In genomic region chr7:102463841-102464576, GRCh38 we compare ENCODE assay signal across 8 cellular contexts. TPM values are rescaled to one million over a fixed set of nuclear protein-coding genes. Genes with fewer than 3 reads are reported as not detected.
DNase-seq lines count a peak whose midpoint lies in the region; ATAC-seq, FAIRE-seq and TF ChIP-seq lines count a peak whose summit lies in the region.

No MANE protein-coding gene starts in this region.

- H3F3A ChIP-seq in Loucy (ENCODE audit: low read depth), result no peaks in the 10 kb centered on the region

- H3K9ac ChIP-seq in Loucy (ENCODE audit: low read depth, low read length, poor library complexity, severe bottlenecking), result peak overlapping the region; percentile 91

- no peak overlapping the region for H3K27ac ChIP-seq in thymus (ENCODE audit: low read depth)

- H4K20me1 ChIP-seq in Loucy (ENCODE audit: insufficient read depth, low read length, poor library complexity, severe bottlenecking), result no peaks in the 10 kb centered on the region

- FAIRE-seq in bronchial epithelial cell (lab: Jason Lieb, UNC), result no peak

- WGBS in thymus, result 22% methylated on average over 24 of the region's 24 CpGs

- H3K4me3 ChIP-seq in GM12865 (ENCODE audit: low read depth, low read length) (peak overlapping the region; percentile 88), Loucy (ENCODE audit: low read length, poor library complexity, severe bottlenecking) (peak overlapping the region; percentile 90), bronchial epithelial cell (ENCODE audit: low read depth, low read length) (peak overlapping the region; percentile 100), thymus (ENCODE audit: low read length) (peak overlapping the region; percentile 83)

- H3K36me3 ChIP-seq in Loucy (ENCODE audit: insufficient read depth, low read length) (no peaks in the 10 kb centered on the region), bronchial epithelial cell (ENCODE audit: control insufficient read depth, insufficient read depth, low read length) (peaks cover 4% of the 10 kb centered on the region), thymus (ENCODE audit: control insufficient read depth, insufficient read depth) (peaks cover 23% of the 10 kb centered on the region)

- peak overlapping the region; percentile 97 for H2AFZ ChIP-seq in Loucy (ENCODE audit: low read length)

- no peak for DNase-seq in GM12865 (ENCODE audit: low read depth)
- DNase-seq in bronchial epithelial cell (ENCODE audit: low read depth), result no peak
- no peak for DNase-seq in left lobe of liver (ENCODE audit: low spot score)
- DNase-seq in NCI-H1092 treated with DMSO at 0.1 percent for 48 hours (lab: John Stamatoyannopoulos, UW), result no peak
- no peak for DNase-seq in NCI-H128 (lab: John Stamatoyannopoulos, UW; ENCODE audit: unreplicated experiment)

- H3K9me3 ChIP-seq in Loucy (ENCODE audit: insufficient read depth, low read depth, low read length) (no peaks in the 10 kb centered on the region), thymus (ENCODE audit: control insufficient read depth) (no peaks in the 10 kb centered on the region)

- no peaks in the 10 kb centered on the region for H3K9me2 ChIP-seq in Loucy (replicated peaks; ENCODE audit: low read depth, low read length)

- peak overlapping the region; percentile 92 for H3K4me2 ChIP-seq in Loucy (ENCODE audit: low read depth, low read length, poor library complexity, severe bottlenecking)

- ATAC-seq in left lobe of liver (peak; percentile 6), GM21447 (IDR thresholded peaks at IDR 0.05; ENCODE audit: unreplicated experiment) (no peak)

- H3K27me3 ChIP-seq in Loucy (ENCODE audit: insufficient read depth, low read length, poor library complexity, severe bottlenecking), result no peaks in the 10 kb centered on the region
- H3K27me3 ChIP-seq in bronchial epithelial cell (ENCODE audit: control insufficient read depth, insufficient read depth, low read length), result no peaks in the 10 kb centered on the region
- H3K27me3 ChIP-seq in thymus (ENCODE audit: control insufficient read depth, insufficient read depth), result no peaks in the 10 kb centered on the region

- H3K4me1 ChIP-seq in Loucy (ENCODE audit: insufficient read depth, low read length, poor library complexity, severe bottlenecking) (peaks cover 20% of the 10 kb centered on the region), thymus (ENCODE audit: control insufficient read depth, insufficient read depth, low read length) (peaks cover 9% of the 10 kb centered on the region)

- peaks cover 36% of the 10 kb centered on the region for H3K79me2 ChIP-seq in Loucy (ENCODE audit: insufficient read depth, low read length)

- no peak for TF ChIP-seq CTCF in GM12865 (IDR thresholded peaks at IDR 0.05; ENCODE audit: insufficient read depth, low read depth, low read length, missing control alignments)
- no peak for TF ChIP-seq CTCF in Loucy (conservative IDR thresholded peaks at IDR 0.05; ENCODE audit: low read length)
- no peak for TF ChIP-seq CTCF in bronchial epithelial cell (IDR thresholded peaks at IDR 0.05; ENCODE audit: insufficient read depth, low read length, severe bottlenecking)

RNA-seq across cellular contexts. Expression of gene ALKBH4, which starts 0.7 kb away (rescaled TPM):
- total RNA-seq in bronchial epithelial cell, result 8.7 and 10.0 TPM in 2 replicates
- 8.3 TPM for total RNA-seq in left lobe of liver
- 11.4 TPM for polyA plus RNA-seq in thymus

RNA-seq across cellular contexts. Expression of gene LRWD1, which starts 0.8 kb away (rescaled TPM):
- 21.1 and 25.3 TPM in 2 replicates for total RNA-seq in bronchial epithelial cell
- total RNA-seq in left lobe of liver, result 16.4 TPM
- polyA plus RNA-seq in thymus, result 19.9 TPM

RNA-seq across cellular contexts. Expression of gene POLR2J, which starts 14.7 kb away (rescaled TPM):
- total RNA-seq in bronchial epithelial cell (24.5 and 50.1 TPM in 2 replicates), left lobe of liver (29.9 TPM)
- polyA plus RNA-seq in thymus, result 67.1 TPM

RNA-seq across cellular contexts. Expression of gene ORAI2, which starts 30.6 kb away (rescaled TPM):
- total RNA-seq in bronchial epithelial cell (4.7 and 6.9 TPM in 2 replicates), left lobe of liver (1.9 TPM)
- polyA plus RNA-seq in thymus, result 11.6 TPM

RNA-seq across cellular contexts. Expression of gene RASA4B, which starts 53.6 kb away (rescaled TPM):
- 0.79 and 1.2 TPM in 2 replicates for total RNA-seq in bronchial epithelial cell
- 2.9 TPM for total RNA-seq in left lobe of liver
- 14.7 TPM for polyA plus RNA-seq in thymus
